In genomic region chr22:22462813-22463567, GRCh38 we compare ENCODE assay signal across 12 cellular contexts. TPM values are rescaled to one million over a fixed set of nuclear protein-coding genes. Genes with fewer than 3 reads are reported as not detected.
DNase-seq lines count a peak whose midpoint lies in the region; ATAC-seq and TF ChIP-seq lines count a peak whose summit lies in the region.
"Had no signal": no experiment of that assay in that cellular context is flagged by ENCODE, and none has a peak within 500 bp of the region (broad histone marks: within the 10 kb centered on the region; RNA-seq: fewer than 3 reads in every experiment).

No MANE protein-coding gene starts in this region.

- CTCF ChIA-PET in activated CD8-positive, alpha-beta memory T cell treated with anti-CD3 and anti-CD28 coated beads, Interleukin-2, amount 10 ng/mL, durations not matched to agents 7 days and 5 days (lab: Charles Lee): interaction anchor here (0.8 to 2.3 kb wide), 11 partner anchors 10 to 283 kb away, joined by 3 to 8 read pairs (median 4); no protein-coding TSS in a partner anchor

- H3K9ac ChIP-seq in BLaER1 (no peak overlapping the region), OCI-LY1 (ENCODE audit: low read length) (no peak overlapping the region)

- no peak for ATAC-seq in activated CD8-positive, alpha-beta memory T cell treated with anti-CD3 and anti-CD28 coated beads, Interleukin-2, amount 10 ng/mL, durations not matched to agents 7 days and 5 days
- ATAC-seq in HG02571 (IDR thresholded peaks at IDR 0.05; ENCODE audit: unreplicated experiment): no peak
- no peak for ATAC-seq in HG03108 (IDR thresholded peaks at IDR 0.05; ENCODE audit: unreplicated experiment)
- ATAC-seq: upper lobe of right lung had no signal

- peaks cover 3% of the 10 kb centered on the region for H3K36me3 Mint-ChIP-seq in activated CD8-positive, alpha-beta memory T cell treated with anti-CD3 and anti-CD28 coated beads, Interleukin-2, amount 10 ng/mL, durations not matched to agents 7 days and 5 days

- no peak overlapping the region for H3K27ac Mint-ChIP-seq in activated CD8-positive, alpha-beta memory T cell treated with anti-CD3 and anti-CD28 coated beads, Interleukin-2, amount 10 ng/mL, durations not matched to agents 7 days and 5 days

- H3K9me3 Mint-ChIP-seq in activated CD8-positive, alpha-beta memory T cell treated with anti-CD3 and anti-CD28 coated beads, Interleukin-2, amount 10 ng/mL, durations not matched to agents 7 days and 5 days (ENCODE audit: low read depth): peaks cover 14% of the 10 kb centered on the region

- no peak overlapping the region for H3K4me3 ChIP-seq in BLaER1
- no peak overlapping the region for H3K4me3 ChIP-seq in GM12865 (ENCODE audit: low read depth, low read length)
- no peak overlapping the region for H3K4me3 ChIP-seq in OCI-LY1 (ENCODE audit: low read depth, low read length, poor library complexity, severe bottlenecking)
- no peak overlapping the region for H3K4me3 ChIP-seq in fibroblast of mammary gland (ENCODE audit: control insufficient read depth, low read depth, low read length)
- H3K4me3 ChIP-seq: skin epidermis, upper lobe of right lung had no signal

- no peak overlapping the region for H2AFZ ChIP-seq in OCI-LY1 (ENCODE audit: low read length)

- H3K4me1 ChIP-seq in BLaER1 (peaks cover 20% of the 10 kb centered on the region), OCI-LY1 (ENCODE audit: insufficient read depth, low read length, severe bottlenecking) (peaks cover 24% of the 10 kb centered on the region)
- H3K4me1 ChIP-seq: upper lobe of right lung had no signal

- H3K4me2 ChIP-seq in BLaER1 (peak overlapping the region; percentile 36; the same call in 1 of the 2 replicates), OCI-LY1 (ENCODE audit: low read length) (no peak overlapping the region)

- no peaks in the 10 kb centered on the region for H3K36me3 ChIP-seq in BLaER1
- no peaks in the 10 kb centered on the region for H3K36me3 ChIP-seq in OCI-LY1 (ENCODE audit: insufficient read depth, low read length)
- H3K36me3 ChIP-seq: upper lobe of right lung had no signal

- H3K79me2 ChIP-seq in OCI-LY1 (ENCODE audit: insufficient read depth, low read length): no peaks in the 10 kb centered on the region

- H3K9me3 ChIP-seq in BLaER1: peaks cover 41% of the 10 kb centered on the region
- H3K9me3 ChIP-seq in OCI-LY1 (ENCODE audit: low read length): peaks cover 19% of the 10 kb centered on the region

- no peaks in the 10 kb centered on the region for H4K20me1 ChIP-seq in BLaER1
- no peaks in the 10 kb centered on the region for H4K20me1 ChIP-seq in OCI-LY1 (ENCODE audit: insufficient read depth, low read length)

- DNase-seq in GM12865 (ENCODE audit: low read depth) (peak; percentile 3), fibroblast of mammary gland (ENCODE audit: low read depth) (peak; percentile 14), DMS153 (lab: John Stamatoyannopoulos, UW) (no peak)
- DNase-seq in activated CD8-positive, alpha-beta memory T cell treated with anti-CD3 and anti-CD28 coated beads, Interleukin-2, amount 10 ng/mL, durations not matched to agents 7 days and 5 days: no peak
- DNase-seq: GDM1, GOT3, upper lobe of right lung had no signal

- H3K27me3 ChIP-seq in BLaER1: no peaks in the 10 kb centered on the region
- peaks cover 4% of the 10 kb centered on the region; the same call in 1 of the 2 replicates for H3K27me3 ChIP-seq in OCI-LY1 (ENCODE audit: insufficient read depth, low read length)

- no peak for TF ChIP-seq CTCF in GM12865 (IDR thresholded peaks at IDR 0.05; ENCODE audit: insufficient read depth, low read depth, low read length, missing control alignments)
- TF ChIP-seq CTCF in OCI-LY1 (IDR thresholded peaks at IDR 0.05; ENCODE audit: low read length): peak; percentile 80
- peak; percentile 45 for TF ChIP-seq CTCF in fibroblast of mammary gland (conservative IDR thresholded peaks at IDR 0.05; ENCODE audit: control insufficient read depth, insufficient read depth, low read depth, low read length)

- no peak overlapping the region for H3K27ac ChIP-seq in BLaER1
- H3K27ac ChIP-seq in OCI-LY1 (ENCODE audit: low read depth, low read length, poor library complexity, severe bottlenecking): peak overlapping the region; percentile 15
- H3K27ac ChIP-seq: skin epidermis, upper lobe of right lung had no signal

- no peaks in the 10 kb centered on the region for H3K4me1 Mint-ChIP-seq in activated CD8-positive, alpha-beta memory T cell treated with anti-CD3 and anti-CD28 coated beads, Interleukin-2, amount 10 ng/mL, durations not matched to agents 7 days and 5 days

- H3K27me3 Mint-ChIP-seq in activated CD8-positive, alpha-beta memory T cell treated with anti-CD3 and anti-CD28 coated beads, Interleukin-2, amount 10 ng/mL, durations not matched to agents 7 days and 5 days: peaks cover 36% of the 10 kb centered on the region

- H3F3A ChIP-seq in OCI-LY1 (ENCODE audit: insufficient read depth, low read length): no peaks in the 10 kb centered on the region

- H3K9me2 ChIP-seq in OCI-LY1 (ENCODE audit: low read depth, low read length): no peaks in the 10 kb centered on the region

- no peak overlapping the region for H3K4me3 Mint-ChIP-seq in activated CD8-positive, alpha-beta memory T cell treated with anti-CD3 and anti-CD28 coated beads, Interleukin-2, amount 10 ng/mL, durations not matched to agents 7 days and 5 days

RNA-seq across cellular contexts. Expression of gene ZNF280B, which starts 45.6 kb away (rescaled TPM):
- total RNA-seq in activated CD8-positive, alpha-beta memory T cell treated with anti-CD3 and anti-CD28 coated beads, Interleukin-2, amount 10 ng/mL, durations not matched to agents 7 days and 5 days: 1 to 10 TPM; 2.4 to 2.7 TPM

RNA-seq across cellular contexts. Expression of gene ZNF280A, which starts 57.1 kb away (rescaled TPM):
- total RNA-seq in activated CD8-positive, alpha-beta memory T cell treated with anti-CD3 and anti-CD28 coated beads, Interleukin-2, amount 10 ng/mL, durations not matched to agents 7 days and 5 days: not detected
- total RNA-seq: upper lobe of right lung had no signal

Comparison
In these comparisons a context has a peak if more than half of its experiments do, and no peak if none do; other contexts are left out.
1. DNase-seq: peak in GM12865 (single experiment) and fibroblast of mammary gland (single experiment); none in activated CD8-positive, alpha-beta memory T cell treated with anti-CD3 and anti-CD28 coated beads, Interleukin-2, amount 10 ng/mL, durations not matched to agents 7 days and 5 days (single experiment) and DMS153 (single experiment).